Comparison of ENCODE assay signal across 24 cellular contexts in genomic region chr12:110717037-110717436, GRCh38. TPM values are rescaled to one million over a fixed set of nuclear protein-coding genes. Genes with fewer than 3 reads are reported as not detected.
DNase-seq lines count a peak whose midpoint lies in the region; ATAC-seq, FAIRE-seq and TF ChIP-seq lines count a peak whose summit lies in the region.
"Had no signal": no experiment of that assay in that cellular context is flagged by ENCODE, and none has a peak within 500 bp of the region (broad histone marks: within the 10 kb centered on the region; RNA-seq: fewer than 3 reads in every experiment).

No MANE protein-coding gene starts in this region.

- peaks cover 21% of the 10 kb centered on the region for H3K4me1 Mint-ChIP-seq in activated CD4-positive, alpha-beta memory T cell treated with anti-CD3 and anti-CD28 coated beads for 36 hours (ENCODE audit: low read depth)
- H3K4me1 Mint-ChIP-seq in activated CD4-positive, alpha-beta memory T cell treated with anti-CD3 and anti-CD28 coated beads, Interleukin-2, amount 10 ng/mL, durations not matched to agents 7 days and 5 days = peaks cover 6% of the 10 kb centered on the region
- H3K4me1 Mint-ChIP-seq in nephron progenitor cell = no peaks in the 10 kb centered on the region
- H3K4me1 Mint-ChIP-seq: activated naive CD4-positive, alpha-beta T cell treated with anti-CD3 and anti-CD28 coated beads, Interleukin-2, amount 10 ng/mL, durations not matched to agents 7 days and 5 days had no signal

- no TSS peak for BruUV-seq in Panc1 (replicated peaks; lab: Mats Ljungman, UMichigan)

- no peak for TF ChIP-seq CTCF in Panc1 (IDR thresholded peaks at IDR 0.05)
- TF ChIP-seq CTCF in nephron progenitor cell (IDR thresholded peaks at IDR 0.05) = no peak
- no peak for TF ChIP-seq CTCF in pancreas (IDR thresholded peaks at IDR 0.05)

- H3K9me3 ChIP-seq in Panc1 (ENCODE audit: control insufficient read depth, insufficient read depth, low read depth, low read length) (no peaks in the 10 kb centered on the region), pancreas (no peaks in the 10 kb centered on the region)
- H3K9me3 ChIP-seq: HAP-1, neutrophil, SK-N-SH, uterus had no signal

- no peak overlapping the region for H3K4me3 Mint-ChIP-seq in activated CD4-positive, alpha-beta memory T cell treated with anti-CD3 and anti-CD28 coated beads for 36 hours
- H3K4me3 Mint-ChIP-seq in activated CD4-positive, alpha-beta memory T cell treated with anti-CD3 and anti-CD28 coated beads, Interleukin-2, amount 10 ng/mL, durations not matched to agents 7 days and 5 days = no peak overlapping the region
- H3K4me3 Mint-ChIP-seq in nephron progenitor cell = no peak overlapping the region
- H3K4me3 Mint-ChIP-seq: activated naive CD4-positive, alpha-beta T cell treated with anti-CD3 and anti-CD28 coated beads, Interleukin-2, amount 10 ng/mL, durations not matched to agents 7 days and 5 days had no signal

- ATAC-seq in Panc1 (peak; percentile 24; the same call in 1 of the 2 replicates), HG03139 (IDR thresholded peaks at IDR 0.05; ENCODE audit: unreplicated experiment) (no peak), pancreas (no peak)

- FAIRE-seq in pancreas (lab: Jason Lieb, UNC) = no peak
- FAIRE-seq: small intestine had no signal

- H3K4me1 ChIP-seq in Panc1 (ENCODE audit: control insufficient read depth, insufficient read depth, low read length) = no peaks in the 10 kb centered on the region
- H3K4me1 ChIP-seq in pancreas = no peaks in the 10 kb centered on the region
- H3K4me1 ChIP-seq: uterus had no signal

- H3K27me3 ChIP-seq in Panc1 (ENCODE audit: control insufficient read depth, insufficient read depth, low read length) = no peaks in the 10 kb centered on the region
- H3K27me3 ChIP-seq in pancreas = no peaks in the 10 kb centered on the region
- H3K27me3 ChIP-seq: hepatocyte, neutrophil, uterus had no signal

- H3K36me3 Mint-ChIP-seq in activated CD4-positive, alpha-beta memory T cell treated with anti-CD3 and anti-CD28 coated beads for 36 hours = peaks cover 56% of the 10 kb centered on the region
- peaks cover 54% of the 10 kb centered on the region for H3K36me3 Mint-ChIP-seq in activated CD4-positive, alpha-beta memory T cell treated with anti-CD3 and anti-CD28 coated beads, Interleukin-2, amount 10 ng/mL, durations not matched to agents 7 days and 5 days (ENCODE audit: low read depth)
- peaks cover 56% of the 10 kb centered on the region for H3K36me3 Mint-ChIP-seq in nephron progenitor cell (ENCODE audit: low read depth)

- in situ Hi-C loops in Panc1 (cut with HindIII; ENCODE audit: low pct_unique_long_range_greater_than_20kb, low sequenced_read_pairs) = no loop called here

- no peaks in the 10 kb centered on the region for H3K9me3 Mint-ChIP-seq in activated CD4-positive, alpha-beta memory T cell treated with anti-CD3 and anti-CD28 coated beads for 36 hours
- no peaks in the 10 kb centered on the region for H3K9me3 Mint-ChIP-seq in activated CD4-positive, alpha-beta memory T cell treated with anti-CD3 and anti-CD28 coated beads, Interleukin-2, amount 10 ng/mL, durations not matched to agents 7 days and 5 days
- no peaks in the 10 kb centered on the region for H3K9me3 Mint-ChIP-seq in nephron progenitor cell
- H3K9me3 Mint-ChIP-seq: activated naive CD4-positive, alpha-beta T cell treated with anti-CD3 and anti-CD28 coated beads, Interleukin-2, amount 10 ng/mL, durations not matched to agents 7 days and 5 days had no signal

- peak; percentile 45 for DNase-seq in activated CD4-positive, alpha-beta memory T cell treated with anti-CD3 and anti-CD28 coated beads for 36 hours
- DNase-seq in activated CD4-positive, alpha-beta memory T cell treated with anti-CD3 and anti-CD28 coated beads, Interleukin-2, amount 10 ng/mL, durations not matched to agents 7 days and 5 days = no peak
- DNase-seq in DMS53 (lab: John Stamatoyannopoulos, UW) = peak; percentile 64
- no peak for DNase-seq in Panc1 (ENCODE audit: low read depth, low spot score)
- no peak for DNase-seq in nephron progenitor cell
- DNase-seq in DMS153 treated with DMSO at 0.1 percent for 48 hours (lab: John Stamatoyannopoulos, UW; ENCODE audit: unreplicated experiment) = no peak
- no peak for DNase-seq in pancreas
- DNase-seq: ACHN; activated naive CD4-positive, alpha-beta T cell treated with anti-CD3 and anti-CD28 coated beads, Interleukin-2, amount 10 ng/mL, durations not matched to agents 7 days and 5 days; effector CD4-positive, alpha-beta T cell; foreskin melanocyte; Kasumi-1; NCI-H1092; NCI-H2081; NCI-H510A; SK-N-SH; small intestine; stimulated activated CD4-positive, alpha-beta T cell treated with anti-CD3 and anti-CD28 coated beads, Interleukin-4, amount 100 ng/mL, for 1 hour; uterus had no signal

- H3K4me3 ChIP-seq in Panc1 (ENCODE audit: low read depth in 2 of 2, low read length in 2 of 2) = no peak overlapping the region
- H3K4me3 ChIP-seq in pancreas = no peak overlapping the region
- H3K4me3 ChIP-seq: HAP-1, hepatocyte, uterus had no signal

- H3K27me3 Mint-ChIP-seq in activated CD4-positive, alpha-beta memory T cell treated with anti-CD3 and anti-CD28 coated beads for 36 hours = no peaks in the 10 kb centered on the region
- no peaks in the 10 kb centered on the region for H3K27me3 Mint-ChIP-seq in activated CD4-positive, alpha-beta memory T cell treated with anti-CD3 and anti-CD28 coated beads, Interleukin-2, amount 10 ng/mL, durations not matched to agents 7 days and 5 days
- H3K27me3 Mint-ChIP-seq in nephron progenitor cell (ENCODE audit: low read depth, poor library complexity) = no peaks in the 10 kb centered on the region
- H3K27me3 Mint-ChIP-seq: activated naive CD4-positive, alpha-beta T cell treated with anti-CD3 and anti-CD28 coated beads, Interleukin-2, amount 10 ng/mL, durations not matched to agents 7 days and 5 days had no signal

- intact Hi-C loops in activated CD4-positive, alpha-beta memory T cell treated with anti-CD3 and anti-CD28 coated beads for 36 hours (cut with micrococcal nuclease) = loop anchor here (1.0 kb wide), 1 partner anchor 10 kb away; no protein-coding TSS in a partner anchor
- intact Hi-C loops in Panc1 (cut with micrococcal nuclease; ENCODE audit: unreplicated experiment) = no loop called here
- intact Hi-C loops in pancreas (cut with DNase I) = no loop called here

- H3K27ac Mint-ChIP-seq in activated CD4-positive, alpha-beta memory T cell treated with anti-CD3 and anti-CD28 coated beads for 36 hours = peak overlapping the region; percentile 39
- no peak overlapping the region for H3K27ac Mint-ChIP-seq in activated CD4-positive, alpha-beta memory T cell treated with anti-CD3 and anti-CD28 coated beads, Interleukin-2, amount 10 ng/mL, durations not matched to agents 7 days and 5 days
- H3K27ac Mint-ChIP-seq in nephron progenitor cell = peak overlapping the region; percentile 52
- H3K27ac Mint-ChIP-seq: activated naive CD4-positive, alpha-beta T cell treated with anti-CD3 and anti-CD28 coated beads, Interleukin-2, amount 10 ng/mL, durations not matched to agents 7 days and 5 days had no signal

- peaks cover 46% of the 10 kb centered on the region for H3K36me3 ChIP-seq in Panc1 (ENCODE audit: control insufficient read depth, insufficient read depth, low read length)
- peaks cover 0 to 31% (median 23%) of the 10 kb centered on the region in 3 donors for H3K36me3 ChIP-seq in pancreas
- H3K36me3 ChIP-seq: uterus had no signal

- H3K27ac ChIP-seq in Panc1 (ENCODE audit: low read length) (no peak overlapping the region), pancreas (no peak overlapping the region)
- H3K27ac ChIP-seq: C4-2B, hepatocyte, neutrophil, uterus had no signal

- POLR2A ChIA-PET in activated CD4-positive, alpha-beta memory T cell treated with anti-CD3 and anti-CD28 coated beads for 36 hours (lab: Charles Lee) = interaction anchor here (1.1 kb wide), 1 partner anchor 9 kb away, joined by 3 read pairs; no protein-coding TSS in a partner anchor
- POLR2A ChIA-PET in activated CD4-positive, alpha-beta memory T cell treated with anti-CD3 and anti-CD28 coated beads, Interleukin-2, amount 10 ng/mL, durations not matched to agents 7 days and 5 days (lab: Charles Lee) = interaction anchor here (0.6 to 1.7 kb wide), 3 partner anchors 10 to 219 kb away, joined by 4 to 6 read pairs (median 5); no protein-coding TSS in a partner anchor
- POLR2A ChIA-PET in Panc1 (lab: Charles Lee) = no interaction called here

- CTCF ChIA-PET in activated CD4-positive, alpha-beta memory T cell treated with anti-CD3 and anti-CD28 coated beads for 36 hours (lab: Charles Lee) = interaction anchor here (0.8 kb wide), 1 partner anchor 110 kb away, joined by 6 read pairs; no protein-coding TSS in a partner anchor
- CTCF ChIA-PET in activated CD4-positive, alpha-beta memory T cell treated with anti-CD3 and anti-CD28 coated beads, Interleukin-2, amount 10 ng/mL, durations not matched to agents 7 days and 5 days (lab: Charles Lee) = no interaction called here
- CTCF ChIA-PET in Panc1 (lab: Charles Lee) = no interaction called here

- WGBS in pancreas, 2 donors = 95 to 97% methylated on average over 3 of the region's 3 CpGs

RNA-seq across cellular contexts. Expression of gene PPP1CC, which starts 25.7 kb away (rescaled TPM):
- total RNA-seq in activated CD4-positive, alpha-beta memory T cell treated with anti-CD3 and anti-CD28 coated beads for 36 hours = 100 to 1,000 TPM; 334 to 343 TPM
- total RNA-seq in activated CD4-positive, alpha-beta memory T cell treated with anti-CD3 and anti-CD28 coated beads, Interleukin-2, amount 10 ng/mL, durations not matched to agents 7 days and 5 days = 100 to 1,000 TPM; 221 to 230 TPM
- 219 TPM for total RNA-seq in Panc1 (2021; ENCODE audit: unreplicated experiment)
- 153 TPM for polyA plus RNA-seq in Panc1 (2012; ENCODE audit: insufficient read length)
- 10 to 100 TPM; 58.6 to 92.7 (median 75.9) TPM for total RNA-seq in pancreas
- polyA plus RNA-seq in pancreas = 10 to 100 TPM; 33.3 to 52.9 TPM

RNA-seq across cellular contexts. Expression of gene HVCN1, which starts 28.1 kb away (rescaled TPM):
- total RNA-seq in activated CD4-positive, alpha-beta memory T cell treated with anti-CD3 and anti-CD28 coated beads for 36 hours = 1 to 10 TPM; 4.0 to 4.1 TPM
- 10 to 100 TPM; 11.6 to 12.9 TPM for total RNA-seq in activated CD4-positive, alpha-beta memory T cell treated with anti-CD3 and anti-CD28 coated beads, Interleukin-2, amount 10 ng/mL, durations not matched to agents 7 days and 5 days
- 0.87 TPM for total RNA-seq in Panc1 (2021; ENCODE audit: unreplicated experiment)
- 1.2 TPM for polyA plus RNA-seq in Panc1 (2012; ENCODE audit: insufficient read length)
- total RNA-seq in pancreas = 1 to 10 TPM in 3 of 6 donors, under 1 TPM in 3; 0.42 to 5.2 (median 1.1) TPM
- polyA plus RNA-seq in pancreas = 1 to 10 TPM; 1.5 to 2.0 TPM

Comparison
In these comparisons a context has a peak if more than half of its experiments do, and no peak if none do; other contexts are left out.
1. DNase-seq: peak in activated CD4-positive, alpha-beta memory T cell treated with anti-CD3 and anti-CD28 coated beads for 36 hours (single experiment) and DMS53 (single experiment); none in activated CD4-positive, alpha-beta memory T cell treated with anti-CD3 and anti-CD28 coated beads, Interleukin-2, amount 10 ng/mL, durations not matched to agents 7 days and 5 days (single experiment), Panc1 (single experiment), nephron progenitor cell (single experiment), DMS153 treated with DMSO at 0.1 percent for 48 hours (single experiment) and pancreas (0 of 6).